ENCODE assay signal across 1 cellular context in genomic region chr6:32968093-32968769, GRCh38.
TF ChIP-seq lines count a peak whose summit lies in the region.

Gene BRD2, plus strand, starts transcription at chr6:32968594. Its CDS starts 4,305 bp downstream, at chr6:32972899.

TF ChIP-seq in HepG2, 621 proteins besides CTCF, POLR2A, EP300 and RAD21 (continued from another document and continues in another):
- TF ChIP-seq ZSCAN9 (CRISPR knock-in tag; IDR thresholded peaks at IDR 0.05; ENCODE audit: borderline replicate concordance) (0 out of 2 replicates have a peak, but pooled peaks have one; percentile 53), ZNF598 (CRISPR knock-in tag; IDR thresholded peaks at IDR 0.05; ENCODE audit: borderline replicate concordance) (peak; percentile 97), ZNF44 (CRISPR knock-in tag; IDR thresholded peaks at IDR 0.05) (peak; percentile 97), MIXL1 (CRISPR knock-in tag; IDR thresholded peaks at IDR 0.05) (0 out of 2 replicates have a peak, but pooled peaks have one; percentile 36), KDM3A (CRISPR knock-in tag; IDR thresholded peaks at IDR 0.05; ENCODE audit: low read depth) (peak; percentile 96), MTA1 (CRISPR knock-in tag; IDR thresholded peaks at IDR 0.05; ENCODE audit: borderline replicate concordance) (peak; percentile 93; the same call in 1 of the 2 replicates), ATM (IDR thresholded peaks at IDR 0.05; ENCODE audit: borderline replicate concordance) (no peak), TEAD2 (CRISPR knock-in tag; IDR thresholded peaks at IDR 0.05) (peak; percentile 7; the same call in 1 of the 2 replicates), HDAC6 (IDR thresholded peaks at IDR 0.05; ENCODE audit: low read depth, low read length) (no peak), ZNF629 (CRISPR knock-in tag; conservative IDR thresholded peaks at IDR 0.05) (0 out of 2 replicates have a peak, but pooled peaks have one; percentile 35), ZNF576 (CRISPR knock-in tag; IDR thresholded peaks at IDR 0.05) (peak; percentile 71; the same call in 1 of the 2 replicates), YY1 (IDR thresholded peaks at IDR 0.05; ENCODE audit: insufficient read depth, insufficient replicate concordance, low read depth, low read length) (peak; percentile 93), NCOR1 (IDR thresholded peaks at IDR 0.05; ENCODE audit: borderline replicate concordance, low read length) (no peak), ZNF296 (CRISPR knock-in tag; conservative IDR thresholded peaks at IDR 0.05) (no peak; the same call in 1 of the 2 replicates), CBX2 (IDR thresholded peaks at IDR 0.05; ENCODE audit: low read depth, low read length) (no peak), CBX2 (CRISPR knock-in tag; IDR thresholded peaks at IDR 0.05; ENCODE audit: low read depth) (peak; percentile 95; the same call in 1 of the 2 replicates), REXO4 (CRISPR knock-in tag; IDR thresholded peaks at IDR 0.05; ENCODE audit: borderline replicate concordance) (peak; percentile 95), ZNF687 (CRISPR knock-in tag; IDR thresholded peaks at IDR 0.05) (peak; percentile 98), MATR3 (CRISPR knock-in tag; IDR thresholded peaks at IDR 0.05) (no peak), UBTF (CRISPR knock-in tag; IDR thresholded peaks at IDR 0.05) (peak; percentile 86), HNF4A (CRISPR knock-in tag; IDR thresholded peaks at IDR 0.05) (peak; percentile 50; the same call in 1 of the 2 replicates), NRL (CRISPR knock-in tag; IDR thresholded peaks at IDR 0.05; ENCODE audit: borderline replicate concordance) (peak; percentile 99), PHF5A (CRISPR knock-in tag; IDR thresholded peaks at IDR 0.05; ENCODE audit: low read depth, unreplicated experiment) (peak; percentile 84), TAF1 (CRISPR knock-in tag; IDR thresholded peaks at IDR 0.05) (peak; percentile 84), ZEB1 (IDR thresholded peaks at IDR 0.05; ENCODE audit: insufficient replicate concordance, low read depth) (no peak), ZNF747 (CRISPR knock-in tag; IDR thresholded peaks at IDR 0.05; ENCODE audit: borderline replicate concordance) (peak; percentile 69), MIER2 (CRISPR knock-in tag; IDR thresholded peaks at IDR 0.05) (no peak), KDM1A (CRISPR knock-in tag; IDR thresholded peaks at IDR 0.05) (no peak), ZSCAN30 (CRISPR knock-in tag; IDR thresholded peaks at IDR 0.05) (peak; percentile 93; the same call in 1 of the 2 replicates), ZNF430 (CRISPR knock-in tag; IDR thresholded peaks at IDR 0.05) (peak; percentile 91), ZNF660 (CRISPR knock-in tag; IDR thresholded peaks at IDR 0.05; ENCODE audit: borderline replicate concordance, low read depth) (0 out of 2 replicates have a peak, but pooled peaks have one; percentile 56), ATAD3A (CRISPR knock-in tag; IDR thresholded peaks at IDR 0.05) (0 out of 2 replicates have a peak, but pooled peaks have one; percentile 32), JUN (CRISPR knock-in tag; IDR thresholded peaks at IDR 0.05) (peak; percentile 88), ZNF746 (CRISPR knock-in tag; IDR thresholded peaks at IDR 0.05) (peak; percentile 97), NR2F1 (CRISPR knock-in tag; IDR thresholded peaks at IDR 0.05) (peak; percentile 79 to 88), ZFP36L1 (CRISPR knock-in tag; IDR thresholded peaks at IDR 0.05) (peak; percentile 97), SP140L (CRISPR knock-in tag; IDR thresholded peaks at IDR 0.05; ENCODE audit: borderline replicate concordance) (no peak), TBX2 (CRISPR knock-in tag; IDR thresholded peaks at IDR 0.05; ENCODE audit: borderline replicate concordance) (peak; percentile 90), BCL6 (CRISPR knock-in tag; IDR thresholded peaks at IDR 0.05) (peak; percentile 69), CENPX (CRISPR knock-in tag; IDR thresholded peaks at IDR 0.05) (no peak), RELA (CRISPR knock-in tag; IDR thresholded peaks at IDR 0.05) (peak; percentile 39; the same call in 1 of the 2 replicates)
- TF ChIP-seq, protein P1, sequence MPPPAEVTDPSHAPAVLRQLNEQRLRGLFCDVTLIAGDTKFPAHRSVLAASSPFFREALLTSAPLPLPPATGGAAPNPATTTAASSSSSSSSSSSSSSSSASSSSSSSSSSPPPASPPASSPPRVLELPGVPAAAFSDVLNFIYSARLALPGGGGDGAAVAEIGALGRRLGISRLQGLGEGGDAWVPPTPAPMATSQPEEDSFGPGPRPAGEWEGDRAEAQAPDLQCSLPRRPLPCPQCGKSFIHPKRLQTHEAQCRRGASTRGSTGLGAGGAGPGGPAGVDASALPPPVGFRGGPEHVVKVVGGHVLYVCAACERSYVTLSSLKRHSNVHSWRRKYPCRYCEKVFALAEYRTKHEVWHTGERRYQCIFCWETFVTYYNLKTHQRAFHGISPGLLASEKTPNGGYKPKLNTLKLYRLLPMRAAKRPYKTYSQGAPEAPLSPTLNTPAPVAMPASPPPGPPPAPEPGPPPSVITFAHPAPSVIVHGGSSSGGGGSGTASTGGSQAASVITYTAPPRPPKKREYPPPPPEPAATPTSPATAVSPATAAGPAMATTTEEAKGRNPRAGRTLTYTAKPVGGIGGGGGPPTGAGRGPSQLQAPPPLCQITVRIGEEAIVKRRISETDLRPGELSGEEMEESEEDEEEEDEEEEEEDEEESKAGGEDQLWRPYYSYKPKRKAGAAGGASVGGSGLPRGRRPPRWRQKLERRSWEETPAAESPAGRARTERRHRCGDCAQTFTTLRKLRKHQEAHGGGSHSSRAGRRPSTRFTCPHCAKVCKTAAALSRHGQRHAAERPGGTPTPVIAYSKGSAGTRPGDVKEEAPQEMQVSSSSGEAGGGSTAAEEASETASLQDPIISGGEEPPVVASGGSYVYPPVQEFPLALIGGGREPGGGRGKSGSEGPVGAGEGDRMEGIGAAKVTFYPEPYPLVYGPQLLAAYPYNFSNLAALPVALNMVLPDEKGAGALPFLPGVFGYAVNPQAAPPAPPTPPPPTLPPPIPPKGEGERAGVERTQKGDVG (CRISPR knock-in tag; IDR thresholded peaks at IDR 0.05; ENCODE audit: borderline replicate concordance), result peak; percentile 80; the same call in 1 of the 2 replicates
- TF ChIP-seq, protein P2, sequence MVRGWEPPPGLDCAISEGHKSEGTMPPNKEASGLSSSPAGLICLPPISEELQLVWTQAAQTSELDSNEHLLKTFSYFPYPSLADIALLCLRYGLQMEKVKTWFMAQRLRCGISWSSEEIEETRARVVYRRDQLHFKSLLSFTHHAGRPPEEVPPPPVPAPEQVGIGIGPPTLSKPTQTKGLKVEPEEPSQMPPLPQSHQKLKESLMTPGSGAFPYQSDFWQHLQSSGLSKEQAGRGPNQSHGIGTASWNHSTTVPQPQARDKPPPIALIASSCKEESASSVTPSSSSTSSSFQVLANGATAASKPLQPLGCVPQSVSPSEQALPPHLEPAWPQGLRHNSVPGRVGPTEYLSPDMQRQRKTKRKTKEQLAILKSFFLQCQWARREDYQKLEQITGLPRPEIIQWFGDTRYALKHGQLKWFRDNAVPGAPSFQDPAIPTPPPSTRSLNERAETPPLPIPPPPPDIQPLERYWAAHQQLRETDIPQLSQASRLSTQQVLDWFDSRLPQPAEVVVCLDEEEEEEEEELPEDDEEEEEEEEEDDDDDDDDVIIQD (CRISPR knock-in tag; IDR thresholded peaks at IDR 0.05; ENCODE audit: low read depth), result no peak
- TF ChIP-seq, protein P3, sequence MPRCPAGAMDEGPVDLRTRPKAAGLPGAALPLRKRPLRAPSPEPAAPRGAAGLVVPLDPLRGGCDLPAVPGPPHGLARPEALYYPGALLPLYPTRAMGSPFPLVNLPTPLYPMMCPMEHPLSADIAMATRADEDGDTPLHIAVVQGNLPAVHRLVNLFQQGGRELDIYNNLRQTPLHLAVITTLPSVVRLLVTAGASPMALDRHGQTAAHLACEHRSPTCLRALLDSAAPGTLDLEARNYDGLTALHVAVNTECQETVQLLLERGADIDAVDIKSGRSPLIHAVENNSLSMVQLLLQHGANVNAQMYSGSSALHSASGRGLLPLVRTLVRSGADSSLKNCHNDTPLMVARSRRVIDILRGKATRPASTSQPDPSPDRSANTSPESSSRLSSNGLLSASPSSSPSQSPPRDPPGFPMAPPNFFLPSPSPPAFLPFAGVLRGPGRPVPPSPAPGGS (CRISPR knock-in tag; IDR thresholded peaks at IDR 0.05), result peak; percentile 92
- TF ChIP-seq, protein P4, sequence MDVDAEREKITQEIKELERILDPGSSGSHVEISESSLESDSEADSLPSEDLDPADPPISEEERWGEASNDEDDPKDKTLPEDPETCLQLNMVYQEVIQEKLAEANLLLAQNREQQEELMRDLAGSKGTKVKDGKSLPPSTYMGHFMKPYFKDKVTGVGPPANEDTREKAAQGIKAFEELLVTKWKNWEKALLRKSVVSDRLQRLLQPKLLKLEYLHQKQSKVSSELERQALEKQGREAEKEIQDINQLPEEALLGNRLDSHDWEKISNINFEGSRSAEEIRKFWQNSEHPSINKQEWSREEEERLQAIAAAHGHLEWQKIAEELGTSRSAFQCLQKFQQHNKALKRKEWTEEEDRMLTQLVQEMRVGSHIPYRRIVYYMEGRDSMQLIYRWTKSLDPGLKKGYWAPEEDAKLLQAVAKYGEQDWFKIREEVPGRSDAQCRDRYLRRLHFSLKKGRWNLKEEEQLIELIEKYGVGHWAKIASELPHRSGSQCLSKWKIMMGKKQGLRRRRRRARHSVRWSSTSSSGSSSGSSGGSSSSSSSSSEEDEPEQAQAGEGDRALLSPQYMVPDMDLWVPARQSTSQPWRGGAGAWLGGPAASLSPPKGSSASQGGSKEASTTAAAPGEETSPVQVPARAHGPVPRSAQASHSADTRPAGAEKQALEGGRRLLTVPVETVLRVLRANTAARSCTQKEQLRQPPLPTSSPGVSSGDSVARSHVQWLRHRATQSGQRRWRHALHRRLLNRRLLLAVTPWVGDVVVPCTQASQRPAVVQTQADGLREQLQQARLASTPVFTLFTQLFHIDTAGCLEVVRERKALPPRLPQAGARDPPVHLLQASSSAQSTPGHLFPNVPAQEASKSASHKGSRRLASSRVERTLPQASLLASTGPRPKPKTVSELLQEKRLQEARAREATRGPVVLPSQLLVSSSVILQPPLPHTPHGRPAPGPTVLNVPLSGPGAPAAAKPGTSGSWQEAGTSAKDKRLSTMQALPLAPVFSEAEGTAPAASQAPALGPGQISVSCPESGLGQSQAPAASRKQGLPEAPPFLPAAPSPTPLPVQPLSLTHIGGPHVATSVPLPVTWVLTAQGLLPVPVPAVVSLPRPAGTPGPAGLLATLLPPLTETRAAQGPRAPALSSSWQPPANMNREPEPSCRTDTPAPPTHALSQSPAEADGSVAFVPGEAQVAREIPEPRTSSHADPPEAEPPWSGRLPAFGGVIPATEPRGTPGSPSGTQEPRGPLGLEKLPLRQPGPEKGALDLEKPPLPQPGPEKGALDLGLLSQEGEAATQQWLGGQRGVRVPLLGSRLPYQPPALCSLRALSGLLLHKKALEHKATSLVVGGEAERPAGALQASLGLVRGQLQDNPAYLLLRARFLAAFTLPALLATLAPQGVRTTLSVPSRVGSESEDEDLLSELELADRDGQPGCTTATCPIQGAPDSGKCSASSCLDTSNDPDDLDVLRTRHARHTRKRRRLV (CRISPR knock-in tag; IDR thresholded peaks at IDR 0.05), result peak; percentile 62
- TF ChIP-seq, protein P5, sequence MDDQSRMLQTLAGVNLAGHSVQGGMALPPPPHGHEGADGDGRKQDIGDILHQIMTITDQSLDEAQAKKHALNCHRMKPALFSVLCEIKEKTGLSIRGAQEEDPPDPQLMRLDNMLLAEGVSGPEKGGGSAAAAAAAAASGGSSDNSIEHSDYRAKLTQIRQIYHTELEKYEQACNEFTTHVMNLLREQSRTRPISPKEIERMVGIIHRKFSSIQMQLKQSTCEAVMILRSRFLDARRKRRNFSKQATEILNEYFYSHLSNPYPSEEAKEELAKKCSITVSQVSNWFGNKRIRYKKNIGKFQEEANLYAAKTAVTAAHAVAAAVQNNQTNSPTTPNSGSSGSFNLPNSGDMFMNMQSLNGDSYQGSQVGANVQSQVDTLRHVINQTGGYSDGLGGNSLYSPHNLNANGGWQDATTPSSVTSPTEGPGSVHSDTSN (CRISPR knock-in tag; IDR thresholded peaks at IDR 0.05; ENCODE audit: borderline replicate concordance), result no peak; the same call in 1 of the 2 replicates
